27 cellular contexts compared by ENCODE assay signal in genomic region chr1:70762386-70762785, GRCh38.
"Had no signal": no experiment of that assay in that cellular context is flagged by ENCODE, and none has a peak within 500 bp of the region (broad histone marks: within the 10 kb centered on the region; RNA-seq: fewer than 3 reads in every experiment).

No MANE protein-coding gene starts in this region.

- H3K36me3 ChIP-seq: stomach, suprapubic skin, thoracic aorta, thyroid gland, tibial artery, tibial nerve, transverse colon, upper lobe of left lung, upper lobe of right lung, uterus, vagina had no signal

- H3K4me1 ChIP-seq: stomach, suprapubic skin, testis, thyroid gland, tibial artery, tibial nerve, transverse colon, upper lobe of left lung, upper lobe of right lung, uterus, vagina had no signal

- H3K9me3 ChIP-seq: stomach, suprapubic skin, testis, thoracic aorta, thyroid gland, tibial artery, transverse colon, upper lobe of left lung, upper lobe of right lung, uterus, vagina had no signal

- H3K27ac ChIP-seq: stomach, suprapubic skin, testis, thoracic aorta, thyroid gland, tibial artery, tibial nerve, transverse colon, upper lobe of left lung, upper lobe of right lung, uterus, vagina had no signal

- H3K27me3 ChIP-seq: stomach, suprapubic skin, testis, thyroid gland, tibial artery, tibial nerve, transverse colon, upper lobe of left lung, upper lobe of right lung, uterus, vagina had no signal

- ATAC-seq: stimulated activated effector memory CD8-positive, alpha-beta T cell treated with anti-CD3 and anti-CD28 coated beads, Interleukin-12 subunit alpha, Interleukin-12 subunit beta, amount 100 ng/mL, for 72 hours; stimulated activated memory B cell treated with anti-CD40 and anti-IgM and Interleukin-4, amounts not matched to agents 10 μg/mL and 1 μg/mL and 100 μg/mL, for 72 hours; stimulated activated naive B cell treated with anti-CD40 and anti-IgM and Interleukin-4, amounts not matched to agents 10 μg/mL and 1 μg/mL and 100 μg/mL, for 72 hours; stimulated activated naive CD8-positive, alpha-beta T cell treated with anti-CD3 and anti-CD28 coated beads, Interleukin-15, amount 100 ng/mL, for 72 hours; stimulated activated naive CD8-positive, alpha-beta T cell treated with anti-CD3 and anti-CD28 coated beads, Interleukin-15, Interleukin-2, amounts not matched to agents 100 U/mL and 50 U/mL, for 24 hours; upper lobe of right lung had no signal

- H3K4me3 ChIP-seq: stomach, suprapubic skin, testis, thoracic aorta, thyroid gland, tibial artery, tibial nerve, transverse colon, upper lobe of left lung, upper lobe of right lung, uterus, vagina had no signal

- DNase-seq: stimulated activated CD4-positive, alpha-beta T cell treated with anti-CD3 and anti-CD28 coated beads, Interleukin-2, amount 100 ng/mL, for 48 hours; stimulated activated CD4-positive, alpha-beta T cell treated with anti-CD3 and anti-CD28 coated beads, Interleukin-4, amount 100 ng/mL, for 1 hour; stimulated activated CD4-positive, alpha-beta T cell treated with anti-CD3 and anti-CD28 coated beads, Interleukin-4, amount 100 ng/mL, for 24 hours; stimulated activated CD4-positive, alpha-beta T cell treated with anti-CD3 and anti-CD28 coated beads, Interleukin-4, amount 100 ng/mL, for 4 hours; stimulated activated CD8-positive, alpha-beta memory T cell treated with anti-CD3 and anti-CD28 coated beads, Interleukin-4, amount 100 ng/mL, for 48 hours; stimulated activated naive B cell treated with anti-CD40 and anti-IgM and Interleukin-4, amounts not matched to agents 10 μg/mL and 1 μg/mL and 100 μg/mL, for 72 hours; stimulated activated naive CD4-positive, alpha-beta T cell; stimulated activated naive CD4-positive, alpha-beta T cell treated with Interleukin-2 at 50 U/mL for 16 hours; stimulated activated naive CD8-positive, alpha-beta T cell treated with anti-CD3 and anti-CD28 coated beads, Interleukin-15, amount 100 ng/mL, for 72 hours; stimulated activated naive CD8-positive, alpha-beta T cell treated with anti-CD3 and anti-CD28 coated beads, Interleukin-15, Interleukin-2, amounts not matched to agents 100 U/mL and 50 U/mL, for 24 hours; stomach; substantia nigra; testis; thyroid gland; tibial artery; transverse colon; trophoblast cell; upper lobe of right lung; uterus had no signal

- FAIRE-seq: urothelium cell line had no signal
